ENCODE assay signal across 27 cellular contexts in genomic region chr5:150131461-150131860, GRCh38. TPM values are rescaled to one million over a fixed set of nuclear protein-coding genes. Genes with fewer than 3 reads are reported as not detected.
A peak's percentile ranks its signal among the peaks of the same experiment; 100 is the strongest.
DNase-seq lines count a peak whose midpoint lies in the region; TF ChIP-seq lines count a peak whose summit lies in the region.
"Had no signal": no experiment of that assay in that cellular context is flagged by ENCODE, and none has a peak within 500 bp of the region (broad histone marks: within the 10 kb centered on the region; RNA-seq: fewer than 3 reads in every experiment).

No MANE protein-coding gene starts in this region.

- H3K27ac Mint-ChIP-seq in mesothelial cell of epicardium: peak overlapping the region; percentile 2
- H3K27ac Mint-ChIP-seq: activated CD4-positive, alpha-beta T cell treated with anti-CD3 and anti-CD28 coated beads, Interleukin-2, amount 10 ng/mL, durations not matched to agents 24 days and 14 days; CD8-positive, alpha-beta memory T cell had no signal

- H3K9me3 Mint-ChIP-seq in mesothelial cell of epicardium: no peaks in the 10 kb centered on the region
- H3K9me3 Mint-ChIP-seq: activated CD4-positive, alpha-beta T cell treated with anti-CD3 and anti-CD28 coated beads, Interleukin-2, amount 10 ng/mL, durations not matched to agents 24 days and 14 days; CD8-positive, alpha-beta memory T cell had no signal

- H3K4me1 ChIP-seq in GM23248 (ENCODE audit: insufficient read depth): peaks cover 24% of the 10 kb centered on the region
- H3K4me1 ChIP-seq in testis: peaks cover 27% of the 10 kb centered on the region

- H3K27me3 ChIP-seq in GM23248 (replicated peaks; ENCODE audit: insufficient read depth) (no peaks in the 10 kb centered on the region), testis (no peaks in the 10 kb centered on the region)

- H3K4me3 ChIP-seq in GM23248 (no peak overlapping the region), testis (no peak overlapping the region)
- H3K4me3 ChIP-seq: SK-N-MC had no signal

- TF ChIP-seq POLR2A in testis (IDR thresholded peaks at IDR 0.05): no peak

- no peaks in the 10 kb centered on the region for H3K9me2 ChIP-seq in GM23248 (ENCODE audit: insufficient read depth)

- no peak overlapping the region for H3K4me3 Mint-ChIP-seq in mesothelial cell of epicardium
- H3K4me3 Mint-ChIP-seq: activated CD4-positive, alpha-beta T cell treated with anti-CD3 and anti-CD28 coated beads, Interleukin-2, amount 10 ng/mL, durations not matched to agents 24 days and 14 days; CD8-positive, alpha-beta memory T cell had no signal

- peak overlapping the region; percentile 28 for H3K4me2 ChIP-seq in GM23248 (ENCODE audit: unreplicated experiment)

- H3K36me3 Mint-ChIP-seq in mesothelial cell of epicardium: peaks cover 5% of the 10 kb centered on the region
- H3K36me3 Mint-ChIP-seq: CD8-positive, alpha-beta memory T cell had no signal

- H3K9ac ChIP-seq in GM23248: 0 out of 2 replicates have a peak overlapping the region, but pooled peaks have one; percentile 24

- intact Hi-C loops in testis (cut with DNase I; ENCODE audit: low total_unique reads): no loop called here

- H3K4me1 Mint-ChIP-seq in mesothelial cell of epicardium: peaks cover 5% of the 10 kb centered on the region

- H3F3A ChIP-seq in GM23248 (ENCODE audit: insufficient read depth): peaks cover 34% of the 10 kb centered on the region

- TF ChIP-seq CTCF in mesothelial cell of epicardium (IDR thresholded peaks at IDR 0.05; ENCODE audit: unreplicated experiment) (no peak), testis (IDR thresholded peaks at IDR 0.05) (no peak)

- no peaks in the 10 kb centered on the region for H3K27me3 Mint-ChIP-seq in mesothelial cell of epicardium (ENCODE audit: low read depth)
- H3K27me3 Mint-ChIP-seq: activated CD4-positive, alpha-beta T cell treated with anti-CD3 and anti-CD28 coated beads, Interleukin-2, amount 10 ng/mL, durations not matched to agents 24 days and 14 days had no signal

- H3K9me3 ChIP-seq in GM23248 (ENCODE audit: low read depth): no peaks in the 10 kb centered on the region
- H3K9me3 ChIP-seq in testis: no peaks in the 10 kb centered on the region

- peaks cover 53% of the 10 kb centered on the region for H3K36me3 ChIP-seq in GM23248 (ENCODE audit: low read depth)
- H3K36me3 ChIP-seq in testis (ENCODE audit: low read depth, missing control alignments): no peaks in the 10 kb centered on the region

- WGBS in GM23248 (ENCODE audit: low coverage in 1 of 2, low lambda C conversion rate in 2 of 2, missing lambda C conversion rate in 2 of 2), 2 experiments: 76 to 79% methylated on average over 4 of the region's 4 CpGs
- 71 to 79% methylated on average over 4 of the region's 4 CpGs for WGBS in testis, 2 donors

- no peak overlapping the region for H2AFZ ChIP-seq in GM23248

- no peaks in the 10 kb centered on the region for H4K20me1 ChIP-seq in GM23248 (ENCODE audit: insufficient read depth)

- in situ Hi-C loops in GM23248 (cut with MboI): no loop called here

- DNase-seq in GM23248 (peak; percentile 58), caudate nucleus (lab: John Stamatoyannopoulos, UW) (no peak), mesothelial cell of epicardium (ENCODE audit: low spot score in 2 of 2, unreplicated experiment in 2 of 2) (no peak), testis (no peak), medulla oblongata (ENCODE audit: extremely low spot score) (no peak), RPMI8226 (no peak)
- no peak for DNase-seq in stimulated activated CD4-positive, alpha-beta T cell treated with anti-CD3 and anti-CD28 coated beads, Interleukin-12 subunit alpha, Interleukin-12 subunit beta, amount 100 ng/mL, for 4 hours
- DNase-seq: activated CD4-positive, alpha-beta T cell treated with anti-CD3 and anti-CD28 coated beads, Interleukin-2, amount 10 ng/mL, durations not matched to agents 24 days and 14 days; activated naive CD4-positive, alpha-beta T cell treated with anti-CD3 and anti-CD28 coated beads, Interleukin-2, amount 50 U/mL, for 16 hours; aorta; CD8-positive, alpha-beta memory T cell; cerebellar nuclear complex; DMS153; effector memory CD4-positive, alpha-beta T cell; GF-D8; NCI-H1694 treated with DMSO at 0.1 percent for 48 hours; NCI-H2171 treated with DMSO at 0.1 percent for 48 hours; NCI-H526 had no signal

- H3K27ac ChIP-seq in GM23248: peak overlapping the region; percentile 47
- H3K27ac ChIP-seq in caudate nucleus (ENCODE audit: low read depth, low read length): peak overlapping the region; percentile 11
- H3K27ac ChIP-seq in testis: peak overlapping the region; percentile 18 to 76
- H3K27ac ChIP-seq: SK-N-MC, VCaP had no signal

- H3K79me2 ChIP-seq in GM23248 (ENCODE audit: insufficient read depth): peaks cover 25% of the 10 kb centered on the region

RNA-seq across cellular contexts. Expression of gene PDGFRB, which starts 24.2 kb away (rescaled TPM):
- total RNA-seq in GM23248 (2014; rRNA removed; shearing (Covaris generic)): 189 and 205 TPM in 2 replicates
- 155 and 163 TPM in 2 replicates for polyA plus RNA-seq in GM23248 (2016; fragmentation: Nextera tagmentation; extraction: Ambion mirVana)
- 100 to 105 TPM (median 102 TPM) in 3 replicates for total RNA-seq in mesothelial cell of epicardium
- 10 to 100 TPM; 71.2 to 87.0 TPM for total RNA-seq in testis
- polyA plus RNA-seq in testis (ENCODE audit: insufficient read depth, low read depth, low replicate concordance): 61.6 TPM

RNA-seq across cellular contexts. Expression of gene CDX1, which starts 35.1 kb away (rescaled TPM):
- not detected in 2 replicates for total RNA-seq in GM23248 (2014; rRNA removed; shearing (Covaris generic))
- polyA plus RNA-seq in GM23248 (2016; fragmentation: Nextera tagmentation; extraction: Ambion mirVana): 0.19 TPM in 1 of 2 replicates, not detected in the other
- total RNA-seq in mesothelial cell of epicardium: 0.51 to 1.1 TPM (median 0.68 TPM) in 3 replicates
- total RNA-seq in testis: 1 to 10 TPM; 3.4 to 5.2 TPM
- polyA plus RNA-seq in testis (ENCODE audit: insufficient read depth, low read depth, low replicate concordance): 3.4 TPM
- total RNA-seq: activated CD4-positive, alpha-beta T cell treated with anti-CD3 and anti-CD28 coated beads, Interleukin-2, amount 10 ng/mL, durations not matched to agents 24 days and 14 days; aorta; CD8-positive, alpha-beta memory T cell; glomerular endothelial cell; mononuclear cell; T-helper 2 cell treated with Interferon-gamma antibody and Interleukin-4, amounts not matched to agents 100 ng/mL and 5 ng/mL, for 36 hours; ureter had no signal
- polyA plus RNA-seq: CD8-positive, alpha-beta memory T cell had no signal

RNA-seq across cellular contexts. Expression of gene CSF1R, which starts 45.1 kb away (rescaled TPM):
- total RNA-seq in GM23248 (2014; rRNA removed; shearing (Covaris generic)): 0.63 TPM in 1 of 2 replicates, not detected in the other
- polyA plus RNA-seq in GM23248 (2016; fragmentation: Nextera tagmentation; extraction: Ambion mirVana): 0.48 and 0.56 TPM in 2 replicates
- total RNA-seq in mesothelial cell of epicardium: 0.07 to 0.27 TPM (median 0.18 TPM) in 3 replicates
- total RNA-seq in testis: 10 to 100 TPM in 1 of 2 donors, 1 to 10 TPM in 1; 4.3 to 15.7 TPM
- polyA plus RNA-seq in testis (ENCODE audit: insufficient read depth, low read depth, low replicate concordance): 25.4 TPM
- total RNA-seq: activated CD4-positive, alpha-beta T cell treated with anti-CD3 and anti-CD28 coated beads, Interleukin-2, amount 10 ng/mL, durations not matched to agents 24 days and 14 days; glomerular endothelial cell; T-helper 2 cell treated with Interferon-gamma antibody and Interleukin-4, amounts not matched to agents 100 ng/mL and 5 ng/mL, for 36 hours had no signal

RNA-seq across cellular contexts. Expression of gene SLC6A7, which starts 58.4 kb away (rescaled TPM):
- total RNA-seq in GM23248 (2014; rRNA removed; shearing (Covaris generic)): not detected in 2 replicates
- polyA plus RNA-seq in GM23248 (2016; fragmentation: Nextera tagmentation; extraction: Ambion mirVana) (not detected in 2 replicates), testis (ENCODE audit: insufficient read depth, low read depth, low replicate concordance) (not detected)
- total RNA-seq in mesothelial cell of epicardium (not detected in 3 replicates), testis (under 1 TPM in 1 of 2 donors, not detected in 1; 0.12 TPM)
- total RNA-seq: activated CD4-positive, alpha-beta T cell treated with anti-CD3 and anti-CD28 coated beads, Interleukin-2, amount 10 ng/mL, durations not matched to agents 24 days and 14 days; aorta; CD8-positive, alpha-beta memory T cell; glomerular endothelial cell; left lobe of liver; RPMI7951; T-helper 2 cell treated with Interferon-gamma antibody and Interleukin-4, amounts not matched to agents 100 ng/mL and 5 ng/mL, for 36 hours had no signal
- polyA plus RNA-seq: CD8-positive, alpha-beta memory T cell; esophagus had no signal
